20 cellular contexts compared by ENCODE assay signal in genomic region chr5:9282211-9282610, GRCh38.
"Had no signal": no experiment of that assay in that cellular context is flagged by ENCODE, and none has a peak within 500 bp of the region (broad histone marks: within the 10 kb centered on the region; RNA-seq: fewer than 3 reads in every experiment).

No MANE protein-coding gene starts in this region.

- H3K9me3 ChIP-seq: esophagus muscularis mucosa, psoas muscle, sigmoid colon had no signal

- ATAC-seq: effector memory CD8-positive, alpha-beta T cell; psoas muscle had no signal

- H3K36me3 ChIP-seq: esophagus muscularis mucosa, left ventricle myocardium inferior, sigmoid colon, stomach had no signal

- H3K27ac ChIP-seq: epithelial cell of prostate, esophagus muscularis mucosa, foreskin keratinocyte, left ventricle myocardium inferior, psoas muscle, sigmoid colon, stomach had no signal

- H3K4me1 ChIP-seq: psoas muscle, sigmoid colon, stomach had no signal

- DNase-seq: effector memory CD8-positive, alpha-beta T cell; immature natural killer cell; left cardiac atrium; left ventricle myocardium inferior; mesenchymal stem cell; midbrain; naive B cell; occipital lobe; psoas muscle; retina; sigmoid colon; stimulated activated CD4-positive, alpha-beta T cell treated with anti-CD3 and anti-CD28 coated beads, Interleukin-2, amount 100 ng/mL, for 24 hours; stimulated activated naive CD4-positive, alpha-beta T cell; stomach; trophoblast cell had no signal

- H3K27me3 ChIP-seq: esophagus muscularis mucosa, foreskin keratinocyte, sigmoid colon, stomach had no signal

- H3K4me3 ChIP-seq: esophagus muscularis mucosa, left ventricle myocardium inferior, lung, psoas muscle, sigmoid colon, skin epidermis, stomach had no signal
